In genomic region chr15:40550381-40551037, GRCh38 we compare ENCODE assay signal across 11 cellular contexts. TPM values are rescaled to one million over a fixed set of nuclear protein-coding genes. Genes with fewer than 3 reads are reported as not detected.
A peak's percentile ranks its signal among the peaks of the same experiment; 100 is the strongest.
DNase-seq lines count a peak whose midpoint lies in the region; ATAC-seq and TF ChIP-seq lines count a peak whose summit lies in the region.
"Had no signal": no experiment of that assay in that cellular context is flagged by ENCODE, and none has a peak within 500 bp of the region (broad histone marks: within the 10 kb centered on the region; RNA-seq: fewer than 3 reads in every experiment).

No MANE protein-coding gene starts in this region.

- no peak for TF ChIP-seq CTCF in left ventricle myocardium inferior (IDR thresholded peaks at IDR 0.05; ENCODE audit: borderline replicate concordance)
- no peak for TF ChIP-seq CTCF in MCF 10A (IDR thresholded peaks at IDR 0.05; ENCODE audit: unreplicated experiment)
- TF ChIP-seq CTCF in foreskin keratinocyte (conservative IDR thresholded peaks at IDR 0.05), result no peak

- peaks cover 36% of the 10 kb centered on the region for H3K36me3 Mint-ChIP-seq in MCF 10A (ENCODE audit: insufficient read depth, unreplicated experiment)

- no peak for DNase-seq in left ventricle myocardium inferior
- DNase-seq in activated CD4-positive, alpha-beta T cell treated with anti-CD3 and anti-CD28 coated beads for 48 hours, result no peak
- no peak for DNase-seq in Ammon's horn (ENCODE audit: low spot score)
- no peak for DNase-seq in MCF 10A (ENCODE audit: unreplicated experiment)
- DNase-seq in foreskin keratinocyte, result no peak
- DNase-seq: activated naive CD4-positive, alpha-beta T cell treated with Interleukin-2 at 50 U/mL for 16 hours; EL had no signal

- no peaks in the 10 kb centered on the region for H3K27me3 Mint-ChIP-seq in MCF 10A (ENCODE audit: insufficient read depth, unreplicated experiment)

- intact Hi-C loops in left ventricle myocardium inferior (cut with micrococcal nuclease), result no loop called here
- intact Hi-C loops in MCF 10A (cut with micrococcal nuclease), result no loop called here

- H3K36me3 ChIP-seq in left ventricle myocardium inferior, result peaks cover 34% of the 10 kb centered on the region

- BruUV-seq in MCF 10A (replicated peaks; lab: Mats Ljungman, UMichigan), result no TSS peak

- no peaks in the 10 kb centered on the region for H3K9me3 ChIP-seq in left ventricle myocardium inferior (replicated peaks)

- peak overlapping the region; percentile 16 for H3K4me3 ChIP-seq in left ventricle myocardium inferior

- H3K27ac Mint-ChIP-seq in MCF 10A (ENCODE audit: low read depth, unreplicated experiment), result no peak overlapping the region

- H3K27me3 ChIP-seq in left ventricle myocardium inferior (ENCODE audit: low read depth), result no peaks in the 10 kb centered on the region
- H3K27me3 ChIP-seq in foreskin keratinocyte, result no peaks in the 10 kb centered on the region

- H3K4me3 Mint-ChIP-seq in MCF 10A (ENCODE audit: unreplicated experiment), result no peak overlapping the region

- peak; percentile 53 for ATAC-seq in GM18520 (IDR thresholded peaks at IDR 0.05; ENCODE audit: unreplicated experiment)
- peak; percentile 66 for ATAC-seq in GM21717 (IDR thresholded peaks at IDR 0.05; ENCODE audit: unreplicated experiment)
- peak; percentile 79 for ATAC-seq in HG03460 (IDR thresholded peaks at IDR 0.05; ENCODE audit: unreplicated experiment)
- no peak for ATAC-seq in foreskin keratinocyte
- ATAC-seq: SK-N-SH treated with all-trans-retinoic acid at 6 μM for 48 hours had no signal

- H3K27ac ChIP-seq in left ventricle myocardium inferior (replicated peaks) (peak overlapping the region; percentile 87), foreskin keratinocyte (no peak overlapping the region)

- POLR2A ChIA-PET in MCF 10A (lab: Yijun Ruan, JAX), result interaction anchor here (1.2 kb wide), 2 partner anchors 9 to 20 kb away, joined by 3 read pairs; no protein-coding TSS in a partner anchor

- CTCF ChIA-PET in MCF 10A (lab: Yijun Ruan, JAX), result no interaction called here

- no peaks in the 10 kb centered on the region for H3K4me1 Mint-ChIP-seq in MCF 10A (ENCODE audit: insufficient read depth, unreplicated experiment)

- H3K4me1 ChIP-seq in left ventricle myocardium inferior (peaks cover 77% of the 10 kb centered on the region), foreskin keratinocyte (no peaks in the 10 kb centered on the region)

- no peaks in the 10 kb centered on the region for H3K9me3 Mint-ChIP-seq in MCF 10A (ENCODE audit: unreplicated experiment)

RNA-seq across cellular contexts. Expression of gene CCDC32, which starts 14.3 kb away (rescaled TPM):
- total RNA-seq in left ventricle myocardium inferior, result 24.1 TPM
- 17.9 and 18.1 TPM in 2 replicates for total RNA-seq in MCF 10A (2022)
- total RNA-seq in foreskin keratinocyte, result 10.0 and 11.5 TPM in 2 replicates
- 12.7 and 13.1 TPM in 2 replicates for polyA plus RNA-seq in foreskin keratinocyte

RNA-seq across cellular contexts. Expression of gene RPUSD2, which starts 18.6 kb away (rescaled TPM):
- total RNA-seq in left ventricle myocardium inferior (12.0 TPM), MCF 10A (2022) (13.4 and 13.9 TPM in 2 replicates), foreskin keratinocyte (16.3 and 17.1 TPM in 2 replicates)
- 16.8 and 17.9 TPM in 2 replicates for polyA plus RNA-seq in foreskin keratinocyte

RNA-seq across cellular contexts. Expression of gene KNL1, which starts 43.5 kb away (rescaled TPM):
- 0.96 TPM for total RNA-seq in left ventricle myocardium inferior
- total RNA-seq in MCF 10A (2022), result 7.9 and 11.4 TPM in 2 replicates
- 30.0 and 32.8 TPM in 2 replicates for total RNA-seq in foreskin keratinocyte
- 6.1 and 7.6 TPM in 2 replicates for polyA plus RNA-seq in foreskin keratinocyte
